1 cellular context compared by ENCODE assay signal in the genomic region with DNA sequence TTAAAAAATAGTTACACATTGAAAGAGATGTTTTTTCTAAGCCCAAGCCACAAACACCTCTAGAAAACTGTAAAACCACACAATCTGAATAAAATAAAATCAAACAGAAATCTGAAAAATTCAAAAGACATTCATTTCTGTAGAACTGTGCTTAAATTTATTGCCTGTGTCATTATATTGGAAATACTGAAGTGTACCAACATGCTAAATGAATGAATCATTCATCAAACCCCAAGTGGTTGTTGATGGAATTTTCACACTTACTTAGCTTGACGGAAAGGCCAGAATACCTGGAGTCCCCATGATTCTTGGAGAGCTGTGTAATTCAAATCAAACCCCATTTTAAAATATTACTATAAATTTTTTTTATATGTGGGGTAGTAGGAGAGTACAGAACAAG.
TF ChIP-seq lines count a peak whose summit lies in the region.

No MANE protein-coding gene starts in this region.

TF ChIP-seq in IMR-90, 13 proteins besides CTCF, POLR2A, EP300 and RAD21:
- TF ChIP-seq FOS (IDR thresholded peaks at IDR 0.05; ENCODE audit: low read depth, low read length): no peak
- TF ChIP-seq NFE2L2 (IDR thresholded peaks at IDR 0.05; ENCODE audit: low read depth, low read length): no peak
- no peak for TF ChIP-seq MXI1 (IDR thresholded peaks at IDR 0.05; ENCODE audit: borderline replicate concordance, low read depth, low read length)
- TF ChIP-seq BHLHE40 (IDR thresholded peaks at IDR 0.05; ENCODE audit: low read depth, low read length): no peak
- TF ChIP-seq RCOR1 (IDR thresholded peaks at IDR 0.05; ENCODE audit: insufficient replicate concordance, low read length): no peak
- TF ChIP-seq, protein P1, sequence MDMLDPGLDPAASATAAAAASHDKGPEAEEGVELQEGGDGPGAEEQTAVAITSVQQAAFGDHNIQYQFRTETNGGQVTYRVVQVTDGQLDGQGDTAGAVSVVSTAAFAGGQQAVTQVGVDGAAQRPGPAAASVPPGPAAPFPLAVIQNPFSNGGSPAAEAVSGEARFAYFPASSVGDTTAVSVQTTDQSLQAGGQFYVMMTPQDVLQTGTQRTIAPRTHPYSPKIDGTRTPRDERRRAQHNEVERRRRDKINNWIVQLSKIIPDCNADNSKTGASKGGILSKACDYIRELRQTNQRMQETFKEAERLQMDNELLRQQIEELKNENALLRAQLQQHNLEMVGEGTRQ (IDR thresholded peaks at IDR 0.05; ENCODE audit: low read depth, low read length): no peak
- no peak for TF ChIP-seq MAFK (IDR thresholded peaks at IDR 0.05; ENCODE audit: low read depth, low read length)
- TF ChIP-seq CHD1 (IDR thresholded peaks at IDR 0.05; ENCODE audit: low read depth, low read length): no peak
- TF ChIP-seq RFX5 (IDR thresholded peaks at IDR 0.05; ENCODE audit: low read depth, low read length): no peak
- TF ChIP-seq MAZ (IDR thresholded peaks at IDR 0.05; ENCODE audit: borderline replicate concordance, low read depth, low read length): no peak
- no peak for TF ChIP-seq SMC3 (IDR thresholded peaks at IDR 0.05; ENCODE audit: low read depth, low read length)
- TF ChIP-seq, protein P2, sequence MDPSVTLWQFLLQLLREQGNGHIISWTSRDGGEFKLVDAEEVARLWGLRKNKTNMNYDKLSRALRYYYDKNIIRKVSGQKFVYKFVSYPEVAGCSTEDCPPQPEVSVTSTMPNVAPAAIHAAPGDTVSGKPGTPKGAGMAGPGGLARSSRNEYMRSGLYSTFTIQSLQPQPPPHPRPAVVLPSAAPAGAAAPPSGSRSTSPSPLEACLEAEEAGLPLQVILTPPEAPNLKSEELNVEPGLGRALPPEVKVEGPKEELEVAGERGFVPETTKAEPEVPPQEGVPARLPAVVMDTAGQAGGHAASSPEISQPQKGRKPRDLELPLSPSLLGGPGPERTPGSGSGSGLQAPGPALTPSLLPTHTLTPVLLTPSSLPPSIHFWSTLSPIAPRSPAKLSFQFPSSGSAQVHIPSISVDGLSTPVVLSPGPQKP (IDR thresholded peaks at IDR 0.05; ENCODE audit: borderline replicate concordance, low read depth, low read length): no peak
- TF ChIP-seq CEBPB (IDR thresholded peaks at IDR 0.05; ENCODE audit: low read depth, low read length): no peak
